Comparison of ENCODE assay signal across 8 cellular contexts in the genomic region with DNA sequence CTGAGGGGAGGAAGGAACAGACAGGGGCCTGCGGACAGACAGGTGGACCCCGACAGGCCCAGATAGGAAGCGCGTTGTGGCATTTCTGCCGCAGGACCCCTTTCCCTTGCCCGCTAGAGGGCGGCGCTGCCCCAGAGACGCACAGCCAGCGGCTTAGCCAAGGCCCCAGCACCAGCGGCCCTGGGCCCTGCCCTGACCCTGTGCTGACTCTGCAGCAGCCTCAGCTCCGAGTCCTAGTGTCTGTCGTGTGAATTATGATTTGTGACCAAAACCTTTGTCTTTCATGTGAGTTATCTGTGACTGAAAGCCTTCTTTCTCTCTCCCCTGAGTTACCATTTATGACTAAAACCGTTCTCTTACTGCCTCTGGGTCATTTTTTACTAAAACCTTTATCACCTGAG. TPM values are rescaled to one million over a fixed set of nuclear protein-coding genes. Genes with fewer than 3 reads are reported as not detected.
DNase-seq lines count a peak whose midpoint lies in the region; ATAC-seq, FAIRE-seq and TF ChIP-seq lines count a peak whose summit lies in the region.
"Had no signal": no experiment of that assay in that cellular context is flagged by ENCODE, and none has a peak within 500 bp of the region (broad histone marks: within the 10 kb centered on the region; RNA-seq: fewer than 3 reads in every experiment).

No MANE protein-coding gene starts in this region.

- TF ChIP-seq POLR2A in GM12892 (IDR thresholded peaks at IDR 0.05; ENCODE audit: low read depth, low read length), result no peak

- ATAC-seq in HG03025 (IDR thresholded peaks at IDR 0.05; ENCODE audit: low FRiP score, unreplicated experiment) (peak; percentile 74), left lobe of liver (peak; percentile 91)
- ATAC-seq in activated CD4-positive, CD25-positive, alpha-beta regulatory T cell treated with anti-CD3 and anti-CD28 coated beads, Interleukin-2, amount 50 U/mL, for 24 hours, result peak; percentile 59 to 79

- DNase-seq in GM12892 (ENCODE audit: insufficient read length) (peak; percentile 79), NCI-H226 (peak; percentile 35), caudate nucleus (lab: John Stamatoyannopoulos, UW) (peak in 37 of 61 donors; percentile 5 to 60 (median 27)), left lobe of liver (ENCODE audit: low spot score) (peak; percentile 83)
- peak; percentile 38 to 64 (median 45) for DNase-seq in stimulated activated CD4-positive, alpha-beta T cell treated with anti-CD3 and anti-CD28 coated beads, TNF-alpha, amount 100 ng/mL, for 24 hours (ENCODE audit: low read depth in 3 of 3)

- H3K27ac ChIP-seq in caudate nucleus (ENCODE audit: low read depth, low read length), result no peak overlapping the region
- H3K27ac ChIP-seq: neutrophil had no signal

- no peak for FAIRE-seq in GM12892 (lab: Jason Lieb, UNC)

RNA-seq across cellular contexts. Expression of a gene that starts 30.8 kb away (rescaled TPM):
- 16.0 TPM for polyA plus RNA-seq in GM12892 (2012; ENCODE audit: missing spikeins)
- 1.0 TPM for total RNA-seq in left lobe of liver

RNA-seq across cellular contexts. Expression of a gene that starts 30.9 kb away (rescaled TPM):
- 26.8 TPM for polyA plus RNA-seq in GM12892 (2012; ENCODE audit: missing spikeins)
- total RNA-seq in left lobe of liver, result 19.0 TPM

Comparison
In these comparisons a context has a peak if more than half of its experiments do, and no peak if none do; other contexts are left out.
1. DNase-seq: peak in every context shown above with its lines; median percentile 83 in left lobe of liver; 79 in GM12892; 45 in stimulated activated CD4-positive, alpha-beta T cell treated with anti-CD3 and anti-CD28 coated beads, TNF-alpha, amount 100 ng/mL, for 24 hours; 35 in NCI-H226; 27 in caudate nucleus.